ENCODE assay signal across 18 cellular contexts in genomic region chr10:126957111-126957510, GRCh38. TPM values are rescaled to one million over a fixed set of nuclear protein-coding genes. Genes with fewer than 3 reads are reported as not detected.
DNase-seq lines count a peak whose midpoint lies in the region; TF ChIP-seq lines count a peak whose summit lies in the region.
"Had no signal": no experiment of that assay in that cellular context is flagged by ENCODE, and none has a peak within 500 bp of the region (broad histone marks: within the 10 kb centered on the region; RNA-seq: fewer than 3 reads in every experiment).

No MANE protein-coding gene starts in this region.

- no peaks in the 10 kb centered on the region for H3K36me3 Mint-ChIP-seq in osteocyte (ENCODE audit: unreplicated experiment)
- H3K36me3 Mint-ChIP-seq: CD8-positive, alpha-beta T cell had no signal

- H3K4me1 Mint-ChIP-seq in osteocyte (ENCODE audit: unreplicated experiment) = peaks cover 12% of the 10 kb centered on the region

- DNase-seq in RWPE1 (ENCODE audit: low spot score) (no peak), islet precursor cell (peak; percentile 23), osteocyte (ENCODE audit: extremely low spot score, unreplicated experiment) (peak; percentile 77), uterus (no peak), NCI-H1436 (lab: John Stamatoyannopoulos, UW) (no peak), AG20443 (ENCODE audit: low spot score) (no peak)
- DNase-seq: BE2C; Caco-2; Calu3; CD4-positive, alpha-beta T cell; DMS79 treated with DMSO at 0.1 percent for 48 hours; GF-D8 had no signal

- intact Hi-C loops in uterus (cut with DNase I; ENCODE audit: low total_unique reads) = no loop called here

- H3K9me3 Mint-ChIP-seq in osteocyte (ENCODE audit: unreplicated experiment) = no peaks in the 10 kb centered on the region
- H3K9me3 Mint-ChIP-seq: CD4-positive, alpha-beta T cell; CD8-positive, alpha-beta T cell had no signal

- no peak for TF ChIP-seq CTCF in RWPE1 (conservative IDR thresholded peaks at IDR 0.05; ENCODE audit: low read depth)
- TF ChIP-seq CTCF in osteocyte (IDR thresholded peaks at IDR 0.05) = no peak
- TF ChIP-seq CTCF in uterus (IDR thresholded peaks at IDR 0.05) = no peak

- no peaks in the 10 kb centered on the region for H4K20me1 ChIP-seq in BLaER1
- H4K20me1 ChIP-seq: BLaER1 treated with 17β-estradiol and CSF1 and Interleukin-3, amounts not matched to agents 10 nM and 100 nM had no signal

- H3K9me3 ChIP-seq in BLaER1 (peaks cover 11% of the 10 kb centered on the region), uterus (no peaks in the 10 kb centered on the region)
- H3K9me3 ChIP-seq: BE2C had no signal

- POLR2A ChIA-PET in RWPE1 (lab: Yijun Ruan, JAX; ENCODE audit: low non-redundant PET) = no interaction called here

- no peak overlapping the region for H3K27ac ChIP-seq in BLaER1
- H3K27ac ChIP-seq in RWPE1 = peak overlapping the region; percentile 52; the same call in 1 of the 2 replicates
- no peak overlapping the region for H3K27ac ChIP-seq in uterus
- H3K27ac ChIP-seq: 22Rv1; A549; BLaER1 treated with 17β-estradiol and CSF1 and Interleukin-3, amounts not matched to agents 10 nM and 100 nM; C4-2B had no signal

- no peaks in the 10 kb centered on the region for H3K36me3 ChIP-seq in BLaER1
- no peaks in the 10 kb centered on the region for H3K36me3 ChIP-seq in uterus
- H3K36me3 ChIP-seq: BE2C; BLaER1 treated with 17β-estradiol and CSF1 and Interleukin-3, amounts not matched to agents 10 nM and 100 nM had no signal

- peaks cover 58% of the 10 kb centered on the region for H3K4me1 ChIP-seq in BLaER1
- no peaks in the 10 kb centered on the region for H3K4me1 ChIP-seq in uterus
- H3K4me1 ChIP-seq: BE2C, Caco-2 had no signal

- H3K4me3 Mint-ChIP-seq in osteocyte (ENCODE audit: unreplicated experiment) = no peak overlapping the region
- H3K4me3 Mint-ChIP-seq: CD4-positive, alpha-beta T cell; CD8-positive, alpha-beta T cell had no signal

- TF ChIP-seq POLR2A in uterus (IDR thresholded peaks at IDR 0.05) = no peak

- 0 out of 2 replicates have a peak overlapping the region, but pooled peaks have one; percentile 72 for H3K4me2 ChIP-seq in BLaER1
- H3K4me2 ChIP-seq: A549 had no signal

- CTCF ChIA-PET in RWPE1 (lab: Yijun Ruan, JAX) = interaction anchor here (0.6 kb wide), 1 partner anchor 12 kb away, joined by 4 read pairs; no protein-coding TSS in a partner anchor

- H3K4me3 ChIP-seq in BLaER1 (no peak overlapping the region), uterus (no peak overlapping the region)
- H3K4me3 ChIP-seq: A549; BLaER1 treated with 17β-estradiol and CSF1 and Interleukin-3, amounts not matched to agents 10 nM and 100 nM had no signal

- no peak overlapping the region for H3K9ac ChIP-seq in BLaER1
- H3K9ac ChIP-seq: BLaER1 treated with 17β-estradiol and CSF1 and Interleukin-3, amounts not matched to agents 10 nM and 100 nM had no signal

- H3K27me3 ChIP-seq in BLaER1 (no peaks in the 10 kb centered on the region), uterus (no peaks in the 10 kb centered on the region)
- H3K27me3 ChIP-seq: BE2C; BLaER1 treated with 17β-estradiol and CSF1 and Interleukin-3, amounts not matched to agents 10 nM and 100 nM had no signal

- no peaks in the 10 kb centered on the region for H3K27me3 Mint-ChIP-seq in osteocyte (ENCODE audit: unreplicated experiment)
- H3K27me3 Mint-ChIP-seq: CD4-positive, alpha-beta T cell had no signal

- H3K27ac Mint-ChIP-seq in osteocyte (ENCODE audit: unreplicated experiment) = no peak overlapping the region
- H3K27ac Mint-ChIP-seq: CD4-positive, alpha-beta T cell; CD8-positive, alpha-beta T cell had no signal

RNA-seq across cellular contexts. Expression of gene DOCK1, which starts 51.9 kb away (rescaled TPM):
- 66.3 and 68.7 TPM in 2 replicates for total RNA-seq in osteocyte
- 100 to 1,000 TPM in 1 of 4 donors, 10 to 100 TPM in 3; 15.6 to 130 (median 65.0) TPM for total RNA-seq in uterus
- total RNA-seq: CD4-positive, alpha-beta T cell; CD8-positive, alpha-beta T cell had no signal

Comparison
In these comparisons a context has a peak if more than half of its experiments do, and no peak if none do; other contexts are left out.
1. DNase-seq: peak in islet precursor cell (single experiment) and osteocyte (single experiment); none in RWPE1 (single experiment), uterus (0 of 2), NCI-H1436 (single experiment) and AG20443 (single experiment).